In the genomic region with DNA sequence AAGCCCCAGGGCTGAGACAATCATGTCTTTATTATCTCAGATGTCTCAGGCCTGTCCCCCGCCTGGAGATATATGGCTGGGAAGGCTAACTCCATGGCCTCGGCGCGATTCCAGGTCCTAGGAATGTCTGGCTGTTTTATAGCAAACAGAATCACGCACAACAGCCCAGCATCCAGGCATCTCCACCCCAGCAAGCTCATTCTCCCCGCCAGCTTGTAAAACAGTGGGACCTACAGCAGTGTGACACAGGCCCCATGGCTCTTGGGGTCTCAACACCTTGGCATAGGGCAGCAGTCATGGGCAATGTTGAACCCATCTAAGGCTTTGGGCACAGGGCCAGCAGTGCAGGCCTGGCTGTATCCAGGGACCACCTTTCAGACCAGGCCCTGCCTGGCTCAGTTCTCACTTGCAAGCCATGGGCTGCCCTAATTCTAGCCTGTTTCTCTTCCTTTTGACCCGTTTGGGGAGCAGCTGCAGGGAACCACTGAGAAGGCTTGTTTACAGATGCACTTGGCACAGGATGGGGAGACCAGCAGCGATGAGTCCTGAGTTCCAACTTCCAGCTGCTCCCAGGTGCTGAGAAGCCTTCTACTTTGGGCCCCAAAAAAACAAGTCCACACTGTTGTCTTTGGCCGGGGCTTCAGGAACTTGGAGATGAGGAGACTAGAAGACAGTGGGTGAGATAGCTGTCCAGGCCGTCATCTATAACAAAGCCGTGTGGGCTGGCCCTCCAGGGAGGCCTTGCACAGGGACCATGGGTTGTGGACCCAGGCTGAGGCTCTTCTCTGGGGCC, we compare ENCODE assay signal across 15 cellular contexts. TPM values are rescaled to one million over a fixed set of nuclear protein-coding genes. Genes with fewer than 3 reads are reported as not detected.
DNase-seq lines count a peak whose midpoint lies in the region; ATAC-seq and TF ChIP-seq lines count a peak whose summit lies in the region.
"Had no signal": no experiment of that assay in that cellular context is flagged by ENCODE, and none has a peak within 500 bp of the region (broad histone marks: within the 10 kb centered on the region; RNA-seq: fewer than 3 reads in every experiment).

No MANE protein-coding gene starts in this region.

- H3K4me1 ChIP-seq in GM23338 (ENCODE audit: insufficient read depth) (no peaks in the 10 kb centered on the region), endodermal cell (ENCODE audit: control insufficient read depth, insufficient read depth, low read length) (peaks cover 3% of the 10 kb centered on the region), neuronal stem cell (ENCODE audit: control insufficient read depth in 2 of 2, insufficient read depth in 1 of 2, low read depth in 1 of 2, low read length in 2 of 2) (no peaks in the 10 kb centered on the region), tibial nerve (peaks cover 0 to 32% (median 11%) of the 10 kb centered on the region in 4 donors), PC-3 (ENCODE audit: insufficient read depth, low read length) (no peaks in the 10 kb centered on the region)

- H3K79me1 ChIP-seq in neuronal stem cell (ENCODE audit: low read depth, low read length) = no peaks in the 10 kb centered on the region

- POLR2A ChIA-PET in CD4-positive, alpha-beta T cell (lab: Charles Lee) = interaction anchor here (0.9 kb wide), 1 partner anchor 10 kb away, joined by 3 read pairs; no protein-coding TSS in a partner anchor
- POLR2A ChIA-PET in PC-3 (lab: Charles Lee; ENCODE audit: unreplicated experiment) (no interaction called here), GM10248 (lab: Yijun Ruan, JAX) (no interaction called here)

- H3K4me2 ChIP-seq in GM23338 (no peak overlapping the region), neuronal stem cell (ENCODE audit: insufficient read depth, low read length, poor library complexity, severe bottlenecking) (no peak overlapping the region), PC-3 (ENCODE audit: low read length) (no peak overlapping the region)

- H3K9me3 Mint-ChIP-seq in CD4-positive, alpha-beta T cell = no peaks in the 10 kb centered on the region
- no peaks in the 10 kb centered on the region; the same call in 2 of the 3 replicates for H3K9me3 Mint-ChIP-seq in GM23338
- no peaks in the 10 kb centered on the region for H3K9me3 Mint-ChIP-seq in endodermal cell

- no peaks in the 10 kb centered on the region for H3F3A ChIP-seq in GM23338 (replicated peaks; ENCODE audit: low read depth)
- no peaks in the 10 kb centered on the region for H3F3A ChIP-seq in PC-3 (ENCODE audit: low read length, unreplicated experiment)

- H3K14ac ChIP-seq in neuronal stem cell (ENCODE audit: low read length) = no peak overlapping the region

- peak overlapping the region; percentile 16 for H3K23ac ChIP-seq in neuronal stem cell (ENCODE audit: low read depth, low read length, poor library complexity)

- H3K79me2 ChIP-seq in GM23338 (replicated peaks; ENCODE audit: insufficient read depth) (peaks cover 25% of the 10 kb centered on the region), PC-3 (ENCODE audit: low read length) (peaks cover 4% of the 10 kb centered on the region; the same call in 1 of the 2 replicates)

- H3K27ac Mint-ChIP-seq in CD4-positive, alpha-beta T cell = peak overlapping the region; percentile 59
- H3K27ac Mint-ChIP-seq in GM23338 (peak overlapping the region; percentile 33; the same call in 1 of the 2 replicates), endodermal cell (peak overlapping the region; percentile 64)

- H3K36me3 ChIP-seq in GM23338 (ENCODE audit: insufficient read depth) (no peaks in the 10 kb centered on the region), endodermal cell (ENCODE audit: control insufficient read depth, insufficient read depth, low read length) (peaks cover 84% of the 10 kb centered on the region), neuronal stem cell (replicated peaks in 1 of 2; ENCODE audit: control insufficient read depth in 2 of 2, insufficient read depth in 2 of 2, low read length in 2 of 2) (peaks cover 4 to 55% of the 10 kb centered on the region in 2 donors), tibial nerve (peaks cover 0 to 28% (median 0%) of the 10 kb centered on the region in 3 donors), PC-3 (ENCODE audit: low read depth, low read length) (peaks cover 14% of the 10 kb centered on the region)

- ATAC-seq in CD4-positive, alpha-beta T cell (ENCODE audit: poor library complexity) = no peak
- ATAC-seq in GM23338 (no peak), PC-3 (no peak)
- ATAC-seq: left lobe of liver had no signal

- TF ChIP-seq EP300 in tibial nerve (IDR thresholded peaks at IDR 0.05) = no peak

- no peak overlapping the region for H4K8ac ChIP-seq in neuronal stem cell (ENCODE audit: low read depth, low read length)

- no peak overlapping the region for H2BK5ac ChIP-seq in neuronal stem cell (ENCODE audit: low read length)

- TF ChIP-seq CTCF in CD4-positive, alpha-beta T cell (IDR thresholded peaks at IDR 0.05) = no peak
- no peak for TF ChIP-seq CTCF in GM23338 (conservative IDR thresholded peaks at IDR 0.05; ENCODE audit: low read depth in 2 of 2)
- no peak for TF ChIP-seq CTCF in endodermal cell (conservative IDR thresholded peaks at IDR 0.05)
- no peak for TF ChIP-seq CTCF in tibial nerve (IDR thresholded peaks at IDR 0.05)
- no peak for TF ChIP-seq CTCF in PC-3 (conservative IDR thresholded peaks at IDR 0.05; ENCODE audit: low read depth, low read length)
- no peak for TF ChIP-seq CTCF in GM10248 (IDR thresholded peaks at IDR 0.05; ENCODE audit: control extremely low read depth, extremely low read depth, low read depth, missing control alignments)

- no peak overlapping the region for H2BK15ac ChIP-seq in neuronal stem cell (ENCODE audit: low read length)

- peak in 1 of 10 experiments; percentile 31 for DNase-seq in CD4-positive, alpha-beta T cell
- DNase-seq in GM23338 (ENCODE audit: low spot score) (no peak), endodermal cell (peak; percentile 32), neuronal stem cell (ENCODE audit: low spot score) (no peak), NCI-H1105 (lab: John Stamatoyannopoulos, UW) (no peak), tibial nerve (ENCODE audit: low spot score in 2 of 2) (no peak), PC-3 (no peak), GM10248 (ENCODE audit: extremely low spot score) (no peak)
- DNase-seq: activated CD4-positive, alpha-beta T cell treated with anti-CD3 and anti-CD28 coated beads for 1 hour; dorsolateral prefrontal cortex; NCI-H1048; NCI-H748 treated with DMSO at 0.1 percent for 48 hours; stimulated activated CD4-positive, alpha-beta T cell treated with anti-CD3 and anti-CD28 coated beads, Interleukin-4, amount 100 ng/mL, for 4 hours had no signal

- H3K4me3 Mint-ChIP-seq in CD4-positive, alpha-beta T cell = no peak overlapping the region
- H3K4me3 Mint-ChIP-seq in GM23338 (no peak overlapping the region), endodermal cell (no peak overlapping the region)

- CTCF ChIA-PET in CD4-positive, alpha-beta T cell (lab: Charles Lee) = interaction anchor here (1.1 to 1.9 kb wide), 2 partner anchors 13 to 16 kb away, joined by 3 to 5 read pairs; no protein-coding TSS in a partner anchor
- CTCF ChIA-PET in PC-3 (lab: Charles Lee) = no interaction called here
- CTCF ChIA-PET in GM10248 (lab: Yijun Ruan, JAX) = interaction anchor here (0.7 to 2.5 kb wide), 5 partner anchors 16 to 596 kb away, joined by 3 to 6 read pairs (median 5); no protein-coding TSS in a partner anchor

- H3K4me3 ChIP-seq in GM23338 (no peak overlapping the region), endodermal cell (ENCODE audit: low read length) (no peak overlapping the region), neuronal stem cell (ENCODE audit: low read length in 2 of 2) (no peak overlapping the region), tibial nerve (no peak overlapping the region), PC-3 (ENCODE audit: low read length) (no peak overlapping the region)
- H3K4me3 ChIP-seq: dorsolateral prefrontal cortex had no signal

- H3K9me3 ChIP-seq in CD4-positive, alpha-beta T cell (ENCODE audit: control insufficient read depth, low read length) = no peaks in the 10 kb centered on the region
- no peaks in the 10 kb centered on the region for H3K9me3 ChIP-seq in endodermal cell (ENCODE audit: control insufficient read depth, low read length)
- H3K9me3 ChIP-seq in neuronal stem cell (replicated peaks in 1 of 2; ENCODE audit: control insufficient read depth in 2 of 2, insufficient read depth in 1 of 2, low read depth in 1 of 2, low read length in 2 of 2) = no peaks in the 10 kb centered on the region
- no peaks in the 10 kb centered on the region for H3K9me3 ChIP-seq in tibial nerve
- no peaks in the 10 kb centered on the region for H3K9me3 ChIP-seq in PC-3 (ENCODE audit: low read length)

- H3K9me2 ChIP-seq in GM23338 (ENCODE audit: insufficient read depth) = no peaks in the 10 kb centered on the region
- H3K9me2 ChIP-seq in PC-3 (replicated peaks; ENCODE audit: low read length) = no peaks in the 10 kb centered on the region

- H3K27me3 Mint-ChIP-seq in CD4-positive, alpha-beta T cell = no peaks in the 10 kb centered on the region
- H3K27me3 Mint-ChIP-seq in GM23338 (ENCODE audit: insufficient read depth, low read depth, poor library complexity) (peaks cover 7% of the 10 kb centered on the region), endodermal cell (ENCODE audit: insufficient read depth) (no peaks in the 10 kb centered on the region)

- H3K18ac ChIP-seq in neuronal stem cell (ENCODE audit: low read length) = no peak overlapping the region

- BruUV-seq in PC-3 (replicated peaks; lab: Mats Ljungman, UMichigan) = no TSS peak

- no peak for TF ChIP-seq POLR2A in tibial nerve (IDR thresholded peaks at IDR 0.05)

- H4K20me1 ChIP-seq in GM23338 (replicated peaks; ENCODE audit: insufficient read depth) (peaks cover 13% of the 10 kb centered on the region), PC-3 (ENCODE audit: low read length) (peaks cover 16% of the 10 kb centered on the region; the same call in 1 of the 2 replicates)

- H2BK120ac ChIP-seq in neuronal stem cell (ENCODE audit: low read depth, low read length) = no peak overlapping the region

- no peak overlapping the region for H4K91ac ChIP-seq in neuronal stem cell (ENCODE audit: low read depth, low read length, poor library complexity)

- H3K4me1 Mint-ChIP-seq in CD4-positive, alpha-beta T cell (ENCODE audit: low read depth) = peaks cover 59% of the 10 kb centered on the region
- H3K4me1 Mint-ChIP-seq in GM23338 = peaks cover 14% of the 10 kb centered on the region
- peaks cover 17% of the 10 kb centered on the region for H3K4me1 Mint-ChIP-seq in endodermal cell

- H3K27ac ChIP-seq in CD4-positive, alpha-beta T cell (ENCODE audit: low read depth, low read length) = no peak overlapping the region
- H3K27ac ChIP-seq in GM23338 (ENCODE audit: low read depth) (peak overlapping the region; percentile 45; the same call in 1 of the 2 replicates), endodermal cell (ENCODE audit: low read depth, low read length) (no peak overlapping the region), neuronal stem cell (replicated peaks; ENCODE audit: low read length) (no peak overlapping the region), tibial nerve (peak overlapping the region in 2 of 4 donors; percentile 15 to 29), PC-3 (ENCODE audit: low read length) (no peak overlapping the region)
- H3K27ac ChIP-seq: parathyroid adenoma had no signal

- H3K36me3 Mint-ChIP-seq in CD4-positive, alpha-beta T cell (ENCODE audit: low read depth) = peaks cover 64% of the 10 kb centered on the region
- H3K36me3 Mint-ChIP-seq in GM23338 (ENCODE audit: low read depth) = peaks cover 6% of the 10 kb centered on the region; the same call in 1 of the 3 replicates
- peaks cover 52% of the 10 kb centered on the region for H3K36me3 Mint-ChIP-seq in endodermal cell (ENCODE audit: low read depth)

- H3K4ac ChIP-seq in neuronal stem cell (ENCODE audit: low read length) = no peak overlapping the region

- no peak overlapping the region for H2AK5ac ChIP-seq in neuronal stem cell (ENCODE audit: low read depth, low read length)

- intact Hi-C loops in CD4-positive, alpha-beta T cell (cut with DNase I, micrococcal nuclease) = loop anchor here in 1 of 2 experiments (10.0 kb wide), 1 partner anchor 306 kb away; no protein-coding TSS in a partner anchor
- intact Hi-C loops in PC-3 (cut with micrococcal nuclease) = no loop called here

- H3K9ac ChIP-seq in endodermal cell (ENCODE audit: extremely low read depth, low read length, poor library complexity, severe bottlenecking) (no peak overlapping the region), neuronal stem cell (ENCODE audit: low read depth, low read length, poor library complexity) (no peak overlapping the region), PC-3 (ENCODE audit: low read length) (no peak overlapping the region)
- H3K9ac ChIP-seq: parathyroid adenoma had no signal

- H3K27me3 ChIP-seq in CD4-positive, alpha-beta T cell (ENCODE audit: control insufficient read depth, insufficient read depth, low read length) = no peaks in the 10 kb centered on the region
- no peaks in the 10 kb centered on the region for H3K27me3 ChIP-seq in GM23338 (ENCODE audit: insufficient read depth)
- H3K27me3 ChIP-seq in endodermal cell (ENCODE audit: control insufficient read depth, insufficient read depth, low read length, poor library complexity, severe bottlenecking) = no peaks in the 10 kb centered on the region
- no peaks in the 10 kb centered on the region for H3K27me3 ChIP-seq in neuronal stem cell (ENCODE audit: control insufficient read depth in 3 of 3, insufficient read depth in 3 of 3, low read depth in 1 of 3, low read length in 3 of 3)
- H3K27me3 ChIP-seq in tibial nerve = no peaks in the 10 kb centered on the region
- H3K27me3 ChIP-seq in PC-3 (ENCODE audit: low read length) = no peaks in the 10 kb centered on the region
- H3K27me3 ChIP-seq: dorsolateral prefrontal cortex had no signal

- WGBS in endodermal cell (ENCODE audit: insufficient coverage in 1 of 2, insufficient read length in 1 of 2), 2 experiments = 85 to 88% methylated on average over 9 to 11 of the region's 11 CpGs
- WGBS in neuronal stem cell (ENCODE audit: extremely low coverage in 2 of 2, insufficient read length in 2 of 2, insufficient replicate concordance in 1 of 2), 2 donors = no CpG with 5 or more reads among the region's 11 CpGs
- WGBS in tibial nerve, 2 donors = 29 to 31% methylated on average over 11 of the region's 11 CpGs

- no peak overlapping the region for H2AFZ ChIP-seq in GM23338
- no peak overlapping the region for H2AFZ ChIP-seq in neuronal stem cell (ENCODE audit: low read length)
- H2AFZ ChIP-seq in PC-3 (ENCODE audit: low read length) = no peak overlapping the region
- H2AFZ ChIP-seq: parathyroid adenoma had no signal

- H2BK12ac ChIP-seq in neuronal stem cell (ENCODE audit: low read length) = no peak overlapping the region

RNA-seq across cellular contexts. Expression of gene WNT4, which starts 34.4 kb away (rescaled TPM):
- total RNA-seq in CD4-positive, alpha-beta T cell = not detected
- total RNA-seq in GM23338 (2014; rRNA removed; shearing (Covaris generic)) = 0.59 TPM in 1 of 2 replicates, not detected in the other
- 0.26 and 0.79 TPM in 2 replicates for polyA plus RNA-seq in GM23338 (2016; fragmentation: Nextera tagmentation; extraction: Ambion mirVana)
- under 1 TPM in 1 of 2 donors, not detected in 1; 0.44 TPM for total RNA-seq in endodermal cell
- 9.7 TPM for polyA plus RNA-seq in endodermal cell (2013, experiment 1 of 2)
- polyA plus RNA-seq in endodermal cell (2013, experiment 2 of 2) = 8.9 TPM
- polyA plus RNA-seq in neuronal stem cell (2013, experiment 1 of 2) = not detected
- not detected for polyA plus RNA-seq in neuronal stem cell (2013, experiment 2 of 2)
- total RNA-seq in tibial nerve = under 1 TPM in 3 of 4 donors, not detected in 1; under 0.01 to 0.63 (median 0.20) TPM
- total RNA-seq in PC-3 (2014; rRNA removed) = 0.51 and 1.4 TPM in 2 replicates

RNA-seq across cellular contexts. Expression of gene CDC42, which starts 56.0 kb away (rescaled TPM):
- total RNA-seq in CD4-positive, alpha-beta T cell = 100 to 1,000 TPM; 375 to 379 TPM
- 168 and 184 TPM in 2 replicates for total RNA-seq in GM23338 (2014; rRNA removed; shearing (Covaris generic))
- 118 and 119 TPM in 2 replicates for polyA plus RNA-seq in GM23338 (2016; fragmentation: Nextera tagmentation; extraction: Ambion mirVana)
- total RNA-seq in endodermal cell (100 to 1,000 TPM; 274 to 283 TPM), tibial nerve (100 to 1,000 TPM; 120 to 187 (median 171) TPM), PC-3 (2014; rRNA removed) (212 and 245 TPM in 2 replicates)
- polyA plus RNA-seq in endodermal cell (2013, experiment 1 of 2) = 237 TPM
- 233 TPM for polyA plus RNA-seq in endodermal cell (2013, experiment 2 of 2)
- polyA plus RNA-seq in neuronal stem cell (2013, experiment 1 of 2) = 207 TPM
- 210 TPM for polyA plus RNA-seq in neuronal stem cell (2013, experiment 2 of 2)
